In genomic region chr1:201153474-201154388, GRCh38 we compare ENCODE assay signal across 8 cellular contexts. TPM values are rescaled to one million over a fixed set of nuclear protein-coding genes. Genes with fewer than 3 reads are reported as not detected.
DNase-seq lines count a peak whose midpoint lies in the region; ATAC-seq and TF ChIP-seq lines count a peak whose summit lies in the region.

No MANE protein-coding gene starts in this region.

- TF ChIP-seq POLR2A in testis (IDR thresholded peaks at IDR 0.05) = no peak

- no peak for TF ChIP-seq CTCF in AG09309 (IDR thresholded peaks at IDR 0.05; ENCODE audit: control insufficient read depth, insufficient read depth, low read depth, low read length, missing control alignments)
- TF ChIP-seq CTCF in left lung (IDR thresholded peaks at IDR 0.05) = no peak
- no peak for TF ChIP-seq CTCF in testis (IDR thresholded peaks at IDR 0.05)

- H3K27me3 ChIP-seq in left lung = no peaks in the 10 kb centered on the region
- no peaks in the 10 kb centered on the region for H3K27me3 ChIP-seq in testis

- H3K4me1 ChIP-seq in left lung (peaks cover 6 to 21% of the 10 kb centered on the region in 2 donors), testis (peaks cover 16% of the 10 kb centered on the region)

- H3K9me3 ChIP-seq in left lung (no peaks in the 10 kb centered on the region), testis (no peaks in the 10 kb centered on the region)

- H3K4me3 ChIP-seq in AG09309 (ENCODE audit: control insufficient read depth, low read depth, low read length) = peak overlapping the region; percentile 87
- peak overlapping the region; percentile 69 to 86 for H3K4me3 ChIP-seq in left lung
- peak overlapping the region; percentile 91 to 97 for H3K4me3 ChIP-seq in testis

- peaks cover 0 to 6% of the 10 kb centered on the region in 2 donors for H3K36me3 ChIP-seq in left lung
- H3K36me3 ChIP-seq in testis (ENCODE audit: low read depth, missing control alignments) = no peaks in the 10 kb centered on the region

- intact Hi-C loops in left lung (cut with DNase I) (no loop called here), testis (cut with DNase I; ENCODE audit: low total_unique reads) (no loop called here)

- ATAC-seq in GM18499 (IDR thresholded peaks at IDR 0.05; ENCODE audit: insufficient read depth, unreplicated experiment) = peak; percentile 12
- peak; percentile 76 for ATAC-seq in HG02759 (IDR thresholded peaks at IDR 0.05; ENCODE audit: unreplicated experiment)
- ATAC-seq in left lung = peak; percentile 86

- WGBS in testis, 2 donors = 1 to 4% methylated on average over 14 to 37 of the region's 37 CpGs

- DNase-seq in AG09309 (ENCODE audit: low read depth) (no peak), NCI-H1105 treated with DMSO at 0.1 percent for 48 hours (lab: John Stamatoyannopoulos, UW) (peak; percentile 73), amniotic epithelial cell (ENCODE audit: low read depth) (peak; percentile 20), left lung (peak in 1 of 2 donors; percentile 59), testis (no peak), DMS79 (lab: John Stamatoyannopoulos, UW) (no peak)

- H3K27ac ChIP-seq in left lung (peak overlapping the region; percentile 27 to 71), testis (peak overlapping the region; percentile 73 to 91)

RNA-seq across cellular contexts. Expression of gene TMEM9, which starts 0.5 kb away (rescaled TPM):
- 10 to 100 TPM; 64.0 to 74.3 TPM for total RNA-seq in left lung
- total RNA-seq in testis = 100 to 1,000 TPM; 101 to 134 TPM
- polyA plus RNA-seq in testis (ENCODE audit: insufficient read depth, low read depth, low replicate concordance) = 124 TPM

RNA-seq across cellular contexts. Expression of gene ASCL5, which starts 26.7 kb away (rescaled TPM):
- total RNA-seq in left lung = 1 to 10 TPM in 1 of 2 donors, under 1 TPM in 1; 0.21 to 1.0 TPM
- total RNA-seq in testis = under 1 TPM in 1 of 2 donors, not detected in 1; 0.24 TPM
- polyA plus RNA-seq in testis (ENCODE audit: insufficient read depth, low read depth, low replicate concordance) = not detected

RNA-seq across cellular contexts. Expression of gene IGFN1, which starts 36.9 kb away (rescaled TPM):
- 1 to 10 TPM in 1 of 2 donors, under 1 TPM in 1; 0.97 to 3.0 TPM for total RNA-seq in left lung
- 10 to 100 TPM; 12.5 to 16.4 TPM for total RNA-seq in testis
- polyA plus RNA-seq in testis (ENCODE audit: insufficient read depth, low read depth, low replicate concordance) = 8.2 TPM

RNA-seq across cellular contexts. Expression of gene CACNA1S, which starts 41.5 kb away (rescaled TPM):
- total RNA-seq in left lung (under 1 TPM in 1 of 2 donors, not detected in 1; 0.12 TPM), testis (under 1 TPM; 0.08 to 0.12 TPM)
- polyA plus RNA-seq in testis (ENCODE audit: insufficient read depth, low read depth, low replicate concordance) = 0.87 TPM

Comparison
In these comparisons a context has a peak if more than half of its experiments do, and no peak if none do; other contexts are left out.
1. DNase-seq: peak in NCI-H1105 treated with DMSO at 0.1 percent for 48 hours (single experiment) and amniotic epithelial cell (single experiment); none in AG09309 (single experiment), testis (single experiment) and DMS79 (single experiment).
2. ATAC-seq: peak in every context shown above with its lines; median percentile 86 in left lung; 76 in HG02759; 12 in GM18499.
3. Peak in every context shown above with its lines, with median percentiles within 50 percentile points of each other: H3K4me3 ChIP-seq.